Comparison of ENCODE assay signal across 31 cellular contexts in the genomic region with DNA sequence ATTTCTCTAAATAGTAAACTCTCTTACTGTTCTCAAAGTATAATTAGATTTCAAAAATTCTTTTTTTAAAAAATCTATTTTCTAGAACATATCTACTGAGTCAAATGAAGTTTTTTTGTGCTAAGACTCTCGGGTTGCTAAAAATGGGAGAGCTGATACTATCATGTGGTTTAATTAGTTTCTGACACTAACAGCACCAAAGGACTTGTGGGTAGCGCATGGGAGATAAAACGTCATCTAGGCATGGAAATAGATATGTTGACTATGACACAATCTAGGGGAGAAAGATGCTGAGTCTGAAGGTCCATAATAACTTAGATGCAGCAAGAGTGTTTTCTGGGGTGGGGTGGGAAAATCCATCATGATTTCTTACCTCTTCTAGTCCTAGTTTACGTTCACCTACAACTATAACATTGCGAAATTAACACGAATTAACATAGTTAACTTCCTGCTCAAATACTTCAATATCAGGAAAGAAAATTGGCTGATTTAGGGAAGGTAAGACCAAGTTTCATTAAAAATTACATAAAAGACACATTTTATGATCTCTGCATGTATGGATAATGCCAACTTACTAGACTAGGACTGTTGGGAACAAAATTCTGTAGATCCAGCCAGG. TPM values are rescaled to one million over a fixed set of nuclear protein-coding genes. Genes with fewer than 3 reads are reported as not detected.
"Had no signal": no experiment of that assay in that cellular context is flagged by ENCODE, and none has a peak within 500 bp of the region (broad histone marks: within the 10 kb centered on the region; RNA-seq: fewer than 3 reads in every experiment).

No MANE protein-coding gene starts in this region.

- H3K27me3 ChIP-seq: breast epithelium, left lung, ovary, upper lobe of left lung, vagina had no signal

- H3K27ac Mint-ChIP-seq: activated B cell treated with CpG ODN at 0.5 μM for 24 hours; activated naive CD4-positive, alpha-beta T cell treated with anti-CD3 and anti-CD28 coated beads, Interleukin-2, amount 50 U/mL, for 72 hours; progenitor cell of endocrine pancreas; stimulated activated memory B cell treated with anti-CD40 and anti-IgM and Interleukin-4, amounts not matched to agents 10 μg/mL and 1 μg/mL and 100 μg/mL, for 72 hours; stimulated activated naive CD8-positive, alpha-beta T cell treated with anti-CD3 and anti-CD28 coated beads, Interleukin-15, amount 100 ng/mL, for 72 hours; T-helper 17 cell had no signal

- H3K4me1 Mint-ChIP-seq: activated B cell treated with CpG ODN at 0.5 μM for 24 hours; stimulated activated memory B cell treated with anti-CD40 and anti-IgM and Interleukin-4, amounts not matched to agents 10 μg/mL and 1 μg/mL and 100 μg/mL, for 72 hours; T-helper 17 cell had no signal

- FAIRE-seq: colon, endometrium, frontal cortex, islet of Langerhans had no signal

- H3K4me3 ChIP-seq: breast epithelium, left lung, lower lobe of right lung, ovary, skin epidermis, upper lobe of left lung, vagina had no signal

- H3K36me3 ChIP-seq: breast epithelium, left lung, lower lobe of right lung, ovary, upper lobe of left lung, vagina had no signal

- H3K4me1 ChIP-seq: breast epithelium, lower lobe of right lung, vagina had no signal

- H3K27ac ChIP-seq: breast epithelium, epithelial cell of prostate, left lung, lower lobe of right lung, ovary, skin epidermis, upper lobe of left lung, vagina had no signal

- H3K27me3 Mint-ChIP-seq: progenitor cell of endocrine pancreas; stimulated activated memory B cell treated with anti-CD40 and anti-IgM and Interleukin-4, amounts not matched to agents 10 μg/mL and 1 μg/mL and 100 μg/mL, for 72 hours; stimulated activated naive CD8-positive, alpha-beta T cell treated with anti-CD3 and anti-CD28 coated beads, Interleukin-15, amount 100 ng/mL, for 72 hours; T-helper 17 cell had no signal

- H3K4me3 Mint-ChIP-seq: activated B cell treated with CpG ODN at 0.5 μM for 24 hours; activated T-cell treated with anti-CD3 and anti-CD28 coated beads, Interleukin-2, amount 50 U/mL, for 72 hours; stimulated activated memory B cell treated with anti-CD40 and anti-IgM and Interleukin-4, amounts not matched to agents 10 μg/mL and 1 μg/mL and 100 μg/mL, for 72 hours; stimulated activated naive CD8-positive, alpha-beta T cell treated with anti-CD3 and anti-CD28 coated beads, Interleukin-15, amount 100 ng/mL, for 72 hours; T-helper 17 cell had no signal

- H3K9me3 ChIP-seq: lower lobe of right lung, ovary, vagina had no signal

- ATAC-seq: left lung; lower lobe of right lung; sciatic nerve; stimulated activated memory B cell treated with anti-CD40 and anti-IgM and Interleukin-4, amounts not matched to agents 10 μg/mL and 1 μg/mL and 100 μg/mL, for 72 hours; stimulated activated naive CD8-positive, alpha-beta T cell treated with anti-CD3 and anti-CD28 coated beads, Interleukin-15, amount 100 ng/mL, for 72 hours; T-helper 17 cell had no signal

- DNase-seq: activated B cell treated with CpG ODN at 0.5 μM for 24 hours; activated CD4-positive, alpha-beta T cell treated with anti-CD3 and anti-CD28 coated beads, Interleukin-2, amount 50 U/mL, for 4 hours; activated CD8-positive, alpha-beta memory T cell treated with anti-CD3 and anti-CD28 coated beads, Interleukin-2, amount 50 U/mL, for 4 hours; activated naive CD4-positive, alpha-beta T cell; activated T-cell treated with anti-CD3 and anti-CD28 coated beads, Interleukin-2, amount 50 U/mL, for 72 hours; dermis blood vessel endothelial cell; effector CD4-positive, alpha-beta T cell; left lung; lower lobe of right lung; mesenchymal stem cell; ovary; stimulated activated CD4-positive, alpha-beta T cell treated with anti-CD3 and anti-CD28 coated beads, Interleukin-12 subunit alpha, Interleukin-12 subunit beta, amount 100 ng/mL, for 4 hours; stimulated activated CD4-positive, alpha-beta T cell treated with anti-CD3 and anti-CD28 coated beads, Interleukin-4, amount 100 ng/mL, for 24 hours; stimulated activated naive CD8-positive, alpha-beta T cell treated with anti-CD3 and anti-CD28 coated beads, Interleukin-15, amount 100 ng/mL, for 72 hours; substantia nigra; T-helper 17 cell; T1000; upper lobe of left lung had no signal

RNA-seq across cellular contexts. Expression of a gene that starts 14.3 kb away (rescaled TPM):
- total RNA-seq: activated B cell treated with CpG ODN at 0.5 μM for 24 hours; activated CD8-positive, alpha-beta memory T cell treated with anti-CD3 and anti-CD28 coated beads for 36 hours; activated naive CD4-positive, alpha-beta T cell treated with anti-CD3 and anti-CD28 coated beads, Interleukin-2, amount 50 U/mL, for 72 hours; activated T-cell treated with anti-CD3 and anti-CD28 coated beads, Interleukin-2, amount 50 U/mL, for 72 hours; dermis blood vessel endothelial cell; vagina had no signal
- polyA plus RNA-seq: ovary had no signal
